Comparison of ENCODE assay signal across 11 cellular contexts in the genomic region with DNA sequence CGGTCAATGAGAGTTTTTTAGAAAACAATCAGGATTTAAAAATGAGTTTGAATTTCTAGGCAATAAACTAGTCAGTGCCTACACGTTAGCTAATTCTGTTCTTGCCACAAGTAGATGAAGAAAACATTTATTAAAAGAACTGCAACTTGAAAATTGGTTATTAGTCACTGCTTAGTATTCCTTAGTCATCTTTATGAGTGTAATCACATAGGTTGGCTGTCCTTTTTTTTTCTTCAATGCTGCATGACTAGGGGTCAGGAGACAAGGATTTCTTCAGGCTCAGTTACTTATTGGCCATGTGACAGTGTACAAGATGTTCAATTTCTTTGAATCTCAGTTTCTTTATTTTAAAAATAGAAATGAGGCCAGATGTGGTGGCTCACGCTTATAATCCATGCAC. TPM values are rescaled to one million over a fixed set of nuclear protein-coding genes. Genes with fewer than 3 reads are reported as not detected.
DNase-seq lines count a peak whose midpoint lies in the region; ATAC-seq and TF ChIP-seq lines count a peak whose summit lies in the region.
"Had no signal": no experiment of that assay in that cellular context is flagged by ENCODE, and none has a peak within 500 bp of the region (broad histone marks: within the 10 kb centered on the region; RNA-seq: fewer than 3 reads in every experiment).

No MANE protein-coding gene starts in this region.

- peaks cover 15% of the 10 kb centered on the region for H3K4me1 ChIP-seq in GM23248 (ENCODE audit: insufficient read depth)

- WGBS in GM23248 (ENCODE audit: low coverage in 1 of 2, low lambda C conversion rate in 2 of 2, missing lambda C conversion rate in 2 of 2), 2 experiments: 1 to 2% methylated on average over 3 of the region's 3 CpGs

- POLR2A ChIA-PET in AG04449 (lab: Yijun Ruan, JAX): interaction anchor here (0.9 kb wide), 1 partner anchor 17 kb away, joined by 3 read pairs; a partner anchor contains a TSS

- TF ChIP-seq CTCF in AG04449 (IDR thresholded peaks at IDR 0.05; ENCODE audit: insufficient read depth, low read length, missing control alignments) (no peak), astrocyte of the cerebellum (IDR thresholded peaks at IDR 0.05; ENCODE audit: low read depth, low read length, missing control alignments) (no peak)

- no peak overlapping the region for H3K27ac Mint-ChIP-seq in T-helper 17 cell
- H3K27ac Mint-ChIP-seq: activated CD4-positive, alpha-beta T cell treated with anti-CD3 and anti-CD28 coated beads, Interleukin-2, amount 10 ng/mL, durations not matched to agents 7 days and 5 days had no signal

- H3K4me3 ChIP-seq in AG04449 (ENCODE audit: low read depth, low read length) (no peak overlapping the region), GM23248 (peak overlapping the region; percentile 56), astrocyte of the cerebellum (ENCODE audit: low read depth, low read length) (no peak overlapping the region)

- H4K20me1 ChIP-seq in GM23248 (ENCODE audit: insufficient read depth): no peaks in the 10 kb centered on the region

- H3K4me3 Mint-ChIP-seq in T-helper 17 cell: no peak overlapping the region
- H3K4me3 Mint-ChIP-seq: activated CD4-positive, alpha-beta T cell treated with anti-CD3 and anti-CD28 coated beads, Interleukin-2, amount 10 ng/mL, durations not matched to agents 7 days and 5 days; naive thymus-derived CD8-positive, alpha-beta T cell had no signal

- no peak for ATAC-seq in HG02642 (IDR thresholded peaks at IDR 0.05; ENCODE audit: poor library complexity, unreplicated experiment)
- no peak for ATAC-seq in HG02763 (IDR thresholded peaks at IDR 0.05; ENCODE audit: unreplicated experiment)
- no peak for ATAC-seq in T-helper 17 cell
- ATAC-seq: naive thymus-derived CD8-positive, alpha-beta T cell had no signal

- H3K27me3 ChIP-seq in GM23248 (replicated peaks; ENCODE audit: insufficient read depth): no peaks in the 10 kb centered on the region

- CTCF ChIA-PET in AG04449 (lab: Yijun Ruan, JAX): interaction anchor here (0.7 kb wide), 1 partner anchor 14 kb away, joined by 3 read pairs; no protein-coding TSS in a partner anchor

- no peaks in the 10 kb centered on the region for H3K9me3 ChIP-seq in GM23248 (ENCODE audit: low read depth)
- no peaks in the 10 kb centered on the region for H3K9me3 ChIP-seq in T-helper 17 cell (ENCODE audit: control insufficient read depth, low read length, poor library complexity, severe bottlenecking)

- H3F3A ChIP-seq in GM23248 (ENCODE audit: insufficient read depth): peaks cover 24% of the 10 kb centered on the region

- H3K27ac ChIP-seq in GM23248: peak overlapping the region; percentile 82

- H3K27me3 Mint-ChIP-seq in T-helper 17 cell: no peaks in the 10 kb centered on the region
- H3K27me3 Mint-ChIP-seq: activated CD4-positive, alpha-beta T cell treated with anti-CD3 and anti-CD28 coated beads, Interleukin-2, amount 10 ng/mL, durations not matched to agents 7 days and 5 days; naive thymus-derived CD8-positive, alpha-beta T cell had no signal

- peaks cover 5% of the 10 kb centered on the region for H3K36me3 ChIP-seq in GM23248 (ENCODE audit: low read depth)

- DNase-seq in AG04449 (ENCODE audit: low read depth, low spot score) (peak; percentile 65), GM23248 (peak; percentile 90), astrocyte of the cerebellum (ENCODE audit: low read depth) (peak; percentile 28), iris pigment epithelial cell (ENCODE audit: low read depth) (peak; percentile 90), RPMI8226 (no peak), T-helper 17 cell (no peak)
- DNase-seq: activated CD4-positive, alpha-beta T cell treated with anti-CD3 and anti-CD28 coated beads, Interleukin-2, amount 10 ng/mL, durations not matched to agents 7 days and 5 days; naive thymus-derived CD8-positive, alpha-beta T cell; NCI-H2081 treated with DMSO at 0.1 percent for 48 hours had no signal

- peaks cover 6% of the 10 kb centered on the region for H3K36me3 Mint-ChIP-seq in T-helper 17 cell (ENCODE audit: low read depth)

- H2AFZ ChIP-seq in GM23248: no peak overlapping the region

- peaks cover 80% of the 10 kb centered on the region for H3K79me2 ChIP-seq in GM23248 (ENCODE audit: insufficient read depth)

- H3K4me1 Mint-ChIP-seq in T-helper 17 cell: peaks cover 25% of the 10 kb centered on the region

- peak overlapping the region; percentile 66 for H3K9ac ChIP-seq in GM23248

- in situ Hi-C loops in GM23248 (cut with MboI) (no loop called here), astrocyte of the cerebellum (cut with HindIII; ENCODE audit: low sequenced_read_pairs) (no loop called here)

- H3K9me2 ChIP-seq in GM23248 (ENCODE audit: insufficient read depth): no peaks in the 10 kb centered on the region

- peak overlapping the region; percentile 81 for H3K4me2 ChIP-seq in GM23248 (ENCODE audit: unreplicated experiment)

RNA-seq across cellular contexts. Expression of a gene that starts 17.1 kb away (rescaled TPM):
- 18.2 and 22.4 TPM in 2 replicates for total RNA-seq in GM23248 (2014; rRNA removed; shearing (Covaris generic))
- 70.2 and 77.6 TPM in 2 replicates for polyA plus RNA-seq in GM23248 (2016; fragmentation: Nextera tagmentation; extraction: Ambion mirVana)
- 10 to 100 TPM; 35.4 to 38.7 TPM for total RNA-seq in T-helper 17 cell

RNA-seq across cellular contexts. Expression of a gene that starts 55.0 kb away (rescaled TPM):
- not detected in 2 replicates for total RNA-seq in GM23248 (2014; rRNA removed; shearing (Covaris generic))
- not detected in 2 replicates for polyA plus RNA-seq in GM23248 (2016; fragmentation: Nextera tagmentation; extraction: Ambion mirVana)
- 1 to 10 TPM; 1.1 to 1.7 TPM for total RNA-seq in T-helper 17 cell
- polyA plus RNA-seq: naive thymus-derived CD8-positive, alpha-beta T cell had no signal

Comparison
In these comparisons a context has a peak if more than half of its experiments do, and no peak if none do; other contexts are left out.
1. DNase-seq: peak in AG04449 (single experiment), GM23248 (single experiment), astrocyte of the cerebellum (single experiment) and iris pigment epithelial cell (single experiment); none in RPMI8226 (single experiment) and T-helper 17 cell (0 of 3).